In genomic region chr7:38905026-38905759, GRCh38 we compare ENCODE assay signal across 10 cellular contexts. TPM values are rescaled to one million over a fixed set of nuclear protein-coding genes. Genes with fewer than 3 reads are reported as not detected.
DNase-seq lines count a peak whose midpoint lies in the region; ATAC-seq and TF ChIP-seq lines count a peak whose summit lies in the region.
"Had no signal": no experiment of that assay in that cellular context is flagged by ENCODE, and none has a peak within 500 bp of the region (broad histone marks: within the 10 kb centered on the region; RNA-seq: fewer than 3 reads in every experiment).

No MANE protein-coding gene starts in this region.

- ATAC-seq in GM18498 (IDR thresholded peaks at IDR 0.05; ENCODE audit: unreplicated experiment) (peak; percentile 49), GM21360 (IDR thresholded peaks at IDR 0.05; ENCODE audit: unreplicated experiment) (peak; percentile 33), HG03342 (IDR thresholded peaks at IDR 0.05; ENCODE audit: unreplicated experiment) (peak; percentile 35), esophagus mucosa (no peak)
- ATAC-seq: WTC11 had no signal

- intact Hi-C loops in thyroid gland (cut with DNase I), result no loop called here

- H3K27me3 ChIP-seq in thyroid gland, result no peaks in the 10 kb centered on the region

- no peaks in the 10 kb centered on the region for H3K27me3 Mint-ChIP-seq in progenitor cell of endocrine pancreas

- H3K9me3 Mint-ChIP-seq in progenitor cell of endocrine pancreas (ENCODE audit: low read depth), result no peaks in the 10 kb centered on the region
- H3K9me3 Mint-ChIP-seq: WTC11 had no signal

- H3K4me1 Mint-ChIP-seq in progenitor cell of endocrine pancreas (ENCODE audit: low read depth), result peaks cover 22% of the 10 kb centered on the region

- no peak for TF ChIP-seq POLR2A in thyroid gland (IDR thresholded peaks at IDR 0.05)

- H3K9me3 ChIP-seq in thyroid gland, result no peaks in the 10 kb centered on the region

- H3K4me3 Mint-ChIP-seq in progenitor cell of endocrine pancreas (ENCODE audit: low read depth), result no peak overlapping the region
- H3K4me3 Mint-ChIP-seq: WTC11 had no signal

- H3K27ac ChIP-seq in thyroid gland, result no peak overlapping the region

- DNase-seq in fibroblast of the aortic adventitia (ENCODE audit: low read depth) (peak; percentile 4), DMS79 treated with DMSO at 0.1 percent for 48 hours (lab: John Stamatoyannopoulos, UW) (no peak), progenitor cell of endocrine pancreas (ENCODE audit: low spot score, unreplicated experiment) (no peak), thyroid gland (no peak)
- DNase-seq: H7 had no signal

- H3K36me3 Mint-ChIP-seq in progenitor cell of endocrine pancreas (ENCODE audit: insufficient read depth), result peaks cover 2% of the 10 kb centered on the region
- H3K36me3 Mint-ChIP-seq: WTC11 had no signal

- H3K36me3 ChIP-seq in thyroid gland, result no peaks in the 10 kb centered on the region

- H3K4me3 ChIP-seq in fibroblast of the aortic adventitia (ENCODE audit: low read depth, low read length) (no peak overlapping the region), thyroid gland (replicated peaks in 1 of 3) (no peak overlapping the region)

- 92 to 94% methylated on average over 3 of the region's 3 CpGs for WGBS in thyroid gland, 2 donors

- no peak overlapping the region for H3K27ac Mint-ChIP-seq in progenitor cell of endocrine pancreas
- H3K27ac Mint-ChIP-seq: WTC11 had no signal

- peaks cover 4 to 8% of the 10 kb centered on the region in 2 donors for H3K4me1 ChIP-seq in thyroid gland

- TF ChIP-seq CTCF in fibroblast of the aortic adventitia (IDR thresholded peaks at IDR 0.05; ENCODE audit: insufficient read depth, low read length) (no peak), progenitor cell of endocrine pancreas (IDR thresholded peaks at IDR 0.05; ENCODE audit: unreplicated experiment) (no peak), thyroid gland (IDR thresholded peaks at IDR 0.05) (no peak)

RNA-seq across cellular contexts. Expression of gene VPS41, which starts 3.8 kb away (rescaled TPM):
- total RNA-seq in fibroblast of the aortic adventitia (ENCODE audit: low replicate concordance) (58.0 and 308 TPM in 2 replicates), progenitor cell of endocrine pancreas (125 and 128 TPM in 2 replicates), thyroid gland (10 to 100 TPM; 31.4 to 57.2 (median 49.1) TPM), esophagus mucosa (29.5 TPM)
